8 cellular contexts compared by ENCODE assay signal in genomic region chr13:27362064-27362751, GRCh38.
DNase-seq lines count a peak whose midpoint lies in the region; ATAC-seq, FAIRE-seq and TF ChIP-seq lines count a peak whose summit lies in the region.

No MANE protein-coding gene starts in this region.

- H3K4me1 ChIP-seq in pancreas (peaks cover 0 to 6% (median 5%) of the 10 kb centered on the region in 3 donors), thyroid gland (peaks cover 0 to 3% of the 10 kb centered on the region in 2 donors)

- FAIRE-seq in pancreas (lab: Jason Lieb, UNC) = no peak

- intact Hi-C loops in Right ventricle myocardium superior (cut with DNase I) (loop anchor here (2.0 kb wide), 1 partner anchor 465 kb away; no protein-coding TSS in a partner anchor), pancreas (cut with DNase I) (loop anchor here in 2 of 3 donors (5.0 to 10.0 kb wide), 2 partner anchors 465 to 623 kb away; partner anchors contain the start of gene URAD (in 2 of the 2)), thyroid gland (cut with DNase I) (loop anchor here (5.0 kb wide), 1 partner anchor 620 kb away; no protein-coding TSS in a partner anchor)

- H3K4me3 ChIP-seq in LNCaP clone FGC (ENCODE audit: low read depth, low read length) (peak overlapping the region; percentile 25; the same call in 1 of the 2 replicates), pancreas (peak overlapping the region; percentile 7 to 57 (median 32)), thyroid gland (replicated peaks in 1 of 3) (peak overlapping the region in 2 of 3 donors; percentile 2 to 21)

- no peaks in the 10 kb centered on the region for H3K9me3 Mint-ChIP-seq in activated naive CD4-positive, alpha-beta T cell treated with anti-CD3 and anti-CD28 coated beads, Interleukin-2, amount 50 U/mL, for 72 hours

- H3K27ac Mint-ChIP-seq in activated naive CD4-positive, alpha-beta T cell treated with anti-CD3 and anti-CD28 coated beads, Interleukin-2, amount 50 U/mL, for 72 hours = no peak overlapping the region

- ATAC-seq in GM21619 (IDR thresholded peaks at IDR 0.05; ENCODE audit: unreplicated experiment) (peak; percentile 80), SK-N-SH treated with all-trans-retinoic acid at 6 μM for 48 hours (peak; percentile 98), Right ventricle myocardium superior (ENCODE audit: poor library complexity) (peak; percentile 96), pancreas (peak; percentile 94 to 98 (median 96))
- ATAC-seq in activated naive CD4-positive, alpha-beta T cell treated with anti-CD3 and anti-CD28 coated beads, Interleukin-2, amount 50 U/mL, for 72 hours = peak; percentile 96 to 98

- H3K36me3 ChIP-seq in pancreas = no peaks in the 10 kb centered on the region
- H3K36me3 ChIP-seq in thyroid gland = no peaks in the 10 kb centered on the region

- H3K27ac ChIP-seq in pancreas (peak overlapping the region in 3 of 4 donors; percentile 25 to 59 (median 48)), thyroid gland (no peak overlapping the region)

- TF ChIP-seq CTCF in LNCaP clone FGC (IDR thresholded peaks at IDR 0.05; ENCODE audit: control insufficient read depth, extremely low read depth, insufficient read depth) (peak; percentile 87), pancreas (IDR thresholded peaks at IDR 0.05) (peak; percentile 89 to 91 (median 90)), thyroid gland (IDR thresholded peaks at IDR 0.05) (peak; percentile 69 to 96 (median 85))

- H3K9me3 ChIP-seq in pancreas = no peaks in the 10 kb centered on the region
- H3K9me3 ChIP-seq in thyroid gland = no peaks in the 10 kb centered on the region

- DNase-seq in DMS79 treated with DMSO at 0.1 percent for 48 hours (lab: John Stamatoyannopoulos, UW) (peak; percentile 68), LNCaP clone FGC (ENCODE audit: low read depth) (no peak), Right ventricle myocardium superior (peak; percentile 92), pancreas (peak; percentile 83 to 96 (median 92)), thyroid gland (peak; percentile 80 to 86)
- peak; percentile 76 to 83 for DNase-seq in activated naive CD4-positive, alpha-beta T cell treated with anti-CD3 and anti-CD28 coated beads, Interleukin-2, amount 50 U/mL, for 72 hours (ENCODE audit: low spot score in 2 of 2)

- WGBS in pancreas, 2 donors = 3 to 4% methylated on average over 36 of the region's 36 CpGs
- WGBS in thyroid gland, 2 donors = 4 to 11% methylated on average over 16 to 36 of the region's 36 CpGs

- H3K27me3 ChIP-seq in pancreas (no peaks in the 10 kb centered on the region), thyroid gland (no peaks in the 10 kb centered on the region)

- no peak for TF ChIP-seq POLR2A in thyroid gland (IDR thresholded peaks at IDR 0.05)

- no peaks in the 10 kb centered on the region for H3K36me3 Mint-ChIP-seq in activated naive CD4-positive, alpha-beta T cell treated with anti-CD3 and anti-CD28 coated beads, Interleukin-2, amount 50 U/mL, for 72 hours

TF ChIP-seq in SK-N-SH treated with all-trans-retinoic acid at 6 μM for 48 hours, 23 proteins besides CTCF, POLR2A, EP300 and RAD21:
- TF ChIP-seq ARNTL (CRISPR knock-in tag; IDR thresholded peaks at IDR 0.05; ENCODE audit: borderline replicate concordance, low read depth) = no peak
- no peak for TF ChIP-seq BACH2 (CRISPR knock-in tag; IDR thresholded peaks at IDR 0.05; ENCODE audit: borderline replicate concordance)
- TF ChIP-seq ZNF70 (CRISPR knock-in tag; IDR thresholded peaks at IDR 0.05) = no peak
- TF ChIP-seq TCF4 (CRISPR knock-in tag; IDR thresholded peaks at IDR 0.05; ENCODE audit: borderline replicate concordance) = no peak

Comparison
In these comparisons a context has a peak if more than half of its experiments do, and no peak if none do; other contexts are left out.
1. H3K27ac ChIP-seq: peak in pancreas (3 of 4); none in thyroid gland (0 of 3).
2. Peak in every context shown above with its lines, with median percentiles within 50 percentile points of each other: ATAC-seq, H3K4me3 ChIP-seq and CTCF ChIP-seq.